Comparison of ENCODE assay signal across 18 cellular contexts in genomic region chr1:2637472-2637871, GRCh38. TPM values are rescaled to one million over a fixed set of nuclear protein-coding genes. Genes with fewer than 3 reads are reported as not detected.
"Had no signal": no experiment of that assay in that cellular context is flagged by ENCODE, and none has a peak within 500 bp of the region (broad histone marks: within the 10 kb centered on the region; RNA-seq: fewer than 3 reads in every experiment).

No MANE protein-coding gene starts in this region.

- H3K27ac ChIP-seq: adrenal gland, breast epithelium, colonic mucosa, esophagus squamous epithelium, gastrocnemius medialis, spleen, thyroid gland had no signal

- H3K4me3 ChIP-seq: adrenal gland, breast epithelium, colonic mucosa, esophagus squamous epithelium, gastrocnemius medialis, mucosa of descending colon, spleen, thyroid gland had no signal

- H3K9me3 ChIP-seq: colonic mucosa, thyroid gland had no signal

- H3K27me3 ChIP-seq: colonic mucosa, thyroid gland had no signal

- H3K36me3 ChIP-seq: adrenal gland, breast epithelium, colonic mucosa, esophagus squamous epithelium, gastrocnemius medialis, spleen, thyroid gland had no signal

- DNase-seq: activated gamma-delta T cell; colonic mucosa; endodermal cell; esophagus squamous epithelium; gastrocnemius medialis; left ventricle myocardium superior; mucosa of descending colon; occipital lobe; stimulated activated CD4-positive, alpha-beta T cell treated with anti-CD3 and anti-CD28 coated beads, Interleukin-4, amount 100 ng/mL, for 1 hour; stimulated activated naive CD8-positive, alpha-beta T cell treated with anti-CD3 and anti-CD28 coated beads, Interleukin-15, Interleukin-2, amounts not matched to agents 100 U/mL and 50 U/mL, for 24 hours; substantia nigra; T1000; thyroid gland had no signal

- ATAC-seq: activated naive CD4-positive, alpha-beta T cell treated with anti-CD3 and anti-CD28 coated beads, Interleukin-2, amount 50 U/mL, for 72 hours; gastrocnemius medialis; left ventricle myocardium superior; mucosa of descending colon; stimulated activated naive CD8-positive, alpha-beta T cell treated with anti-CD3 and anti-CD28 coated beads, Interleukin-15, Interleukin-2, amounts not matched to agents 100 U/mL and 50 U/mL, for 24 hours; WTC11 had no signal

RNA-seq across cellular contexts. Expression of gene MMEL1, which starts 4.7 kb away (rescaled TPM):
- total RNA-seq: gastrocnemius medialis, left ventricle myocardium superior, WTC11 had no signal
